8 cellular contexts compared by ENCODE assay signal in genomic region chr12:52151859-52152783, GRCh38. TPM values are rescaled to one million over a fixed set of nuclear protein-coding genes. Genes with fewer than 3 reads are reported as not detected.
DNase-seq lines count a peak whose midpoint lies in the region; ATAC-seq and TF ChIP-seq lines count a peak whose summit lies in the region.

No MANE protein-coding gene starts in this region.

- ATAC-seq in GM21423 (IDR thresholded peaks at IDR 0.05; ENCODE audit: unreplicated experiment) = no peak

- H3K4me1 ChIP-seq in esophagus squamous epithelium = peaks cover 65 to 99% (median 78%) of the 10 kb centered on the region in 3 donors

- H3K4me1 Mint-ChIP-seq in nephron = peaks cover 15% of the 10 kb centered on the region

- peaks cover 20% of the 10 kb centered on the region for H3K27me3 Mint-ChIP-seq in nephron (ENCODE audit: low read depth)

- no peaks in the 10 kb centered on the region for H3K9me3 ChIP-seq in esophagus squamous epithelium

- intact Hi-C loops in esophagus squamous epithelium (cut with DNase I) = loop anchor here (5.0 to 10.0 kb wide), 3 partner anchors 363 to 823 kb away; no protein-coding TSS in a partner anchor

- peak overlapping the region in 1 of 3 experiments; percentile 51 for H3K27ac Mint-ChIP-seq in nephron

- no peaks in the 10 kb centered on the region for H3K9me3 Mint-ChIP-seq in nephron

- peaks cover 0 to 10% (median 0%) of the 10 kb centered on the region in 4 donors for H3K27me3 ChIP-seq in esophagus squamous epithelium

- H3K4me3 Mint-ChIP-seq in nephron = peak overlapping the region in 2 of 3 experiments; percentile 30 to 56

- TF ChIP-seq CTCF in GM12874 (IDR thresholded peaks at IDR 0.05; ENCODE audit: insufficient read depth, low read depth, low read length) (peak; percentile 84), esophagus squamous epithelium (IDR thresholded peaks at IDR 0.05) (peak; percentile 63 to 98 (median 95)), nephron (IDR thresholded peaks at IDR 0.05; ENCODE audit: unreplicated experiment in 3 of 3) (peak; percentile 85 to 95 (median 92))

- H3K36me3 ChIP-seq in esophagus squamous epithelium = no peaks in the 10 kb centered on the region

- peak in 3 of 4 donors; percentile 15 to 39 (median 28) for TF ChIP-seq POLR2A in esophagus squamous epithelium (IDR thresholded peaks at IDR 0.05)

- H3K4me3 ChIP-seq in esophagus squamous epithelium = peak overlapping the region in 3 of 4 donors; percentile 23 to 62 (median 38)

- H3K27ac ChIP-seq in esophagus squamous epithelium = peak overlapping the region; percentile 98 to 100 (median 99)

- no peaks in the 10 kb centered on the region for H3K36me3 Mint-ChIP-seq in nephron (ENCODE audit: low read depth)

- WGBS in esophagus squamous epithelium, 2 donors = 9 to 13% methylated on average over 9 of the region's 62 CpGs

- peak; percentile 69 for DNase-seq in NCI-H226
- DNase-seq in activated T-cell treated with anti-CD3 and anti-CD28 coated beads for 24 hours (ENCODE audit: low read depth) = peak; percentile 56
- no peak for DNase-seq in esophagus squamous epithelium (lab: John Stamatoyannopoulos, UW)
- DNase-seq in stimulated activated naive CD4-positive, alpha-beta T cell treated with Interleukin-2 at 50 U/mL for 16 hours (lab: John Stamatoyannopoulos, UW) = peak; percentile 68
- no peak for DNase-seq in NCI-H1105 (lab: John Stamatoyannopoulos, UW)

RNA-seq across cellular contexts. Expression of gene KRT80, which starts 39.7 kb away (rescaled TPM):
- 10 to 100 TPM; 11.4 to 39.6 (median 16.5) TPM for total RNA-seq in esophagus squamous epithelium

Comparison
In these comparisons a context has a peak if more than half of its experiments do, and no peak if none do; other contexts are left out.
1. DNase-seq: peak in NCI-H226 (single experiment), activated T-cell treated with anti-CD3 and anti-CD28 coated beads for 24 hours (single experiment) and stimulated activated naive CD4-positive, alpha-beta T cell treated with Interleukin-2 at 50 U/mL for 16 hours (single experiment); none in esophagus squamous epithelium (single experiment) and NCI-H1105 (single experiment).
2. Peak in every context shown above with its lines, with median percentiles within 50 percentile points of each other: CTCF ChIP-seq.